8 cellular contexts compared by ENCODE assay signal in genomic region chr3:108091498-108092259, GRCh38. TPM values are rescaled to one million over a fixed set of nuclear protein-coding genes. Genes with fewer than 3 reads are reported as not detected.
DNase-seq lines count a peak whose midpoint lies in the region; ATAC-seq and TF ChIP-seq lines count a peak whose summit lies in the region.

No MANE protein-coding gene starts in this region.

- TF ChIP-seq EP300 in stomach (IDR thresholded peaks at IDR 0.05): no peak

- H3K27me3 ChIP-seq in H7 (ENCODE audit: control insufficient read depth, insufficient read depth, low read length): peaks cover 23% of the 10 kb centered on the region
- H3K27me3 ChIP-seq in right lobe of liver: no peaks in the 10 kb centered on the region
- H3K27me3 ChIP-seq in stomach: no peaks in the 10 kb centered on the region

- H3K9me3 ChIP-seq in right lobe of liver (no peaks in the 10 kb centered on the region), stomach (no peaks in the 10 kb centered on the region)

- intact Hi-C loops in right lobe of liver (cut with DNase I): no loop called here
- intact Hi-C loops in stomach (cut with DNase I; ENCODE audit: low total_unique reads): no loop called here

- DNase-seq in H7 (no peak), T-helper 22 cell (ENCODE audit: low read depth) (peak; percentile 26), caudate nucleus (lab: John Stamatoyannopoulos, UW) (peak in 3 of 61 donors; percentile 7 to 33 (median 15)), right lobe of liver (peak in 1 of 3 donors; percentile 64), stomach (peak; percentile 43), SHP77 treated with DMSO at 0.1 percent for 48 hours (lab: John Stamatoyannopoulos, UW) (no peak)

- peaks cover 0 to 13% (median 5%) of the 10 kb centered on the region in 4 donors for H3K4me1 ChIP-seq in right lobe of liver
- H3K4me1 ChIP-seq in stomach: peaks cover 8 to 40% (median 34%) of the 10 kb centered on the region in 4 donors

- H3K4me3 ChIP-seq in H7 (ENCODE audit: insufficient read depth, low read depth, low read length) (peak overlapping the region; percentile 68), right lobe of liver (peak overlapping the region; percentile 76 to 84 (median 83)), stomach (peak overlapping the region; percentile 81 to 98 (median 94))

- WGBS in right lobe of liver (ENCODE audit: insufficient coverage, low coverage, low lambda C conversion rate, missing lambda C conversion rate): 31% methylated on average over 11 of the region's 42 CpGs
- 20 to 26% (median 24%) methylated on average over 42 of the region's 42 CpGs for WGBS in stomach, 5 donors

- H3K27ac ChIP-seq in 22Rv1: peak overlapping the region; percentile 38
- peak overlapping the region; percentile 83 for H3K27ac ChIP-seq in caudate nucleus (ENCODE audit: low read depth, low read length)
- H3K27ac ChIP-seq in right lobe of liver: peak overlapping the region; percentile 87 to 92 (median 89)
- peak overlapping the region; percentile 93 to 96 (median 94) for H3K27ac ChIP-seq in stomach

- TF ChIP-seq POLR2A in right lobe of liver (IDR thresholded peaks at IDR 0.05): no peak
- no peak for TF ChIP-seq POLR2A in stomach (IDR thresholded peaks at IDR 0.05)

- H3K36me3 ChIP-seq in H7 (replicated peaks; ENCODE audit: control insufficient read depth, insufficient read depth, low read length): no peaks in the 10 kb centered on the region
- H3K36me3 ChIP-seq in right lobe of liver: no peaks in the 10 kb centered on the region
- no peaks in the 10 kb centered on the region for H3K36me3 ChIP-seq in stomach

- ATAC-seq in right lobe of liver (peak; percentile 28 to 43 (median 36)), HG03565 (IDR thresholded peaks at IDR 0.05; ENCODE audit: unreplicated experiment) (no peak)

- TF ChIP-seq CTCF in 22Rv1 (IDR thresholded peaks at IDR 0.05) (no peak), right lobe of liver (IDR thresholded peaks at IDR 0.05) (peak in 2 of 4 donors; percentile 7 to 9), stomach (IDR thresholded peaks at IDR 0.05) (peak in 2 of 7 experiments; percentile 9 to 29)

RNA-seq across cellular contexts. Expression of gene CD47, which starts 0.8 kb away (rescaled TPM):
- total RNA-seq in H7 (2014; rRNA removed; shearing (Covaris generic)): 8.3 and 14.4 TPM in 2 replicates
- total RNA-seq in right lobe of liver (10 to 100 TPM; 19.5 to 42.3 (median 26.5) TPM), stomach (100 to 1,000 TPM in 3 of 5 donors, 10 to 100 TPM in 2; 15.9 to 154 (median 101) TPM)
- polyA plus RNA-seq in stomach: 10 to 100 TPM; 35.9 to 92.6 (median 67.2) TPM

Comparison
In these comparisons a context has a peak if more than half of its experiments do, and no peak if none do; other contexts are left out.
1. H3K27ac ChIP-seq: peak in every context shown above with its lines; median percentile 94 in stomach; 89 in right lobe of liver; 83 in caudate nucleus; 38 in 22Rv1.
2. DNase-seq: peak in T-helper 22 cell (single experiment) and stomach (single experiment); none in H7 (single experiment) and SHP77 treated with DMSO at 0.1 percent for 48 hours (single experiment).
3. Peak in every context shown above with its lines, with median percentiles within 50 percentile points of each other: H3K4me3 ChIP-seq.